ENCODE assay signal across 8 cellular contexts in genomic region chr10:100345570-100346330, GRCh38. TPM values are rescaled to one million over a fixed set of nuclear protein-coding genes. Genes with fewer than 3 reads are reported as not detected.
A peak's percentile ranks its signal among the peaks of the same experiment; 100 is the strongest.
DNase-seq lines count a peak whose midpoint lies in the region; ATAC-seq and TF ChIP-seq lines count a peak whose summit lies in the region.

No MANE protein-coding gene starts in this region.

- H3K36me3 ChIP-seq in heart left ventricle = no peaks in the 10 kb centered on the region
- H3K36me3 ChIP-seq in iPS-15b (ENCODE audit: control insufficient read depth, insufficient read depth, low read length) = peaks cover 27% of the 10 kb centered on the region
- no peaks in the 10 kb centered on the region for H3K36me3 ChIP-seq in stomach smooth muscle (ENCODE audit: control insufficient read depth in 2 of 2, insufficient read depth in 2 of 2, low read length in 2 of 2)

- intact Hi-C loops in heart left ventricle (cut with DNase I) (loop anchor here in 1 of 10 donors (2.0 kb wide), 1 partner anchor 27 kb away; no protein-coding TSS in a partner anchor), Right ventricle myocardium inferior (cut with DNase I) (loop anchor here (2.0 kb wide), 1 partner anchor 25 kb away; no protein-coding TSS in a partner anchor)

- H3K4me3 ChIP-seq in heart left ventricle (peak overlapping the region in 10 of 12 donors; percentile 47 to 73 (median 61)), iPS-15b (ENCODE audit: low read depth, low read length) (peak overlapping the region; percentile 93), stomach smooth muscle (ENCODE audit: low read length in 2 of 2) (peak overlapping the region; percentile 70 to 77)

- DNase-seq in heart left ventricle (no peak), Right ventricle myocardium inferior (ENCODE audit: missing footprints) (no peak), NCI-H446 treated with DMSO at 0.1 percent for 48 hours (lab: John Stamatoyannopoulos, UW) (no peak)
- no peak for DNase-seq in activated CD8-positive, alpha-beta T cell treated with anti-CD3 and anti-CD28 coated beads, Interleukin-2, amount 10 ng/mL, durations not matched to agents 7 days and 5 days
- no peak for DNase-seq in activated CD4-positive, CD25-positive, alpha-beta regulatory T cell treated with anti-CD3 and anti-CD28 coated beads, Interleukin-2, amount 50 U/mL, for 72 hours

- H3K27ac ChIP-seq in heart left ventricle (peak overlapping the region in 1 of 12 donors; percentile 50), stomach smooth muscle (ENCODE audit: low read length) (no peak overlapping the region)

- H3K27me3 Mint-ChIP-seq in activated CD8-positive, alpha-beta T cell treated with anti-CD3 and anti-CD28 coated beads, Interleukin-2, amount 10 ng/mL, durations not matched to agents 7 days and 5 days (ENCODE audit: low read depth) = no peaks in the 10 kb centered on the region

- H3K4me1 Mint-ChIP-seq in activated CD8-positive, alpha-beta T cell treated with anti-CD3 and anti-CD28 coated beads, Interleukin-2, amount 10 ng/mL, durations not matched to agents 7 days and 5 days (ENCODE audit: low read depth) = peaks cover 61% of the 10 kb centered on the region

- H3K36me3 Mint-ChIP-seq in activated CD8-positive, alpha-beta T cell treated with anti-CD3 and anti-CD28 coated beads, Interleukin-2, amount 10 ng/mL, durations not matched to agents 7 days and 5 days (ENCODE audit: low read depth) = peaks cover 33% of the 10 kb centered on the region

- H3K4me3 Mint-ChIP-seq in activated CD8-positive, alpha-beta T cell treated with anti-CD3 and anti-CD28 coated beads, Interleukin-2, amount 10 ng/mL, durations not matched to agents 7 days and 5 days = peak overlapping the region; percentile 96

- peaks cover 0 to 37% (median 0%) of the 10 kb centered on the region in 9 donors for H3K27me3 ChIP-seq in heart left ventricle
- H3K27me3 ChIP-seq in iPS-15b (ENCODE audit: control insufficient read depth, insufficient read depth, low read length) = no peaks in the 10 kb centered on the region
- H3K27me3 ChIP-seq in stomach smooth muscle (ENCODE audit: control insufficient read depth in 1 of 2, insufficient read depth in 2 of 2, low read length in 2 of 2) = peaks cover 26 to 29% of the 10 kb centered on the region in 2 donors

- no peak for TF ChIP-seq CTCF in heart left ventricle (IDR thresholded peaks at IDR 0.05)

- TF ChIP-seq POLR2A in heart left ventricle (IDR thresholded peaks at IDR 0.05) = no peak

- WGBS in heart left ventricle, 4 donors = 41 to 47% (median 45%) methylated on average over 9 of the region's 9 CpGs

- H3K9me3 ChIP-seq in heart left ventricle (no peaks in the 10 kb centered on the region), iPS-15b (ENCODE audit: control insufficient read depth, insufficient read depth, low read length) (no peaks in the 10 kb centered on the region), stomach smooth muscle (ENCODE audit: control insufficient read depth in 2 of 2, low read length in 2 of 2) (no peaks in the 10 kb centered on the region)

- H3K4me1 ChIP-seq in heart left ventricle (peaks cover 0 to 28% (median 11%) of the 10 kb centered on the region in 12 donors), iPS-15b (ENCODE audit: control insufficient read depth, insufficient read depth, low read length) (peaks cover 16% of the 10 kb centered on the region), stomach smooth muscle (ENCODE audit: control insufficient read depth, insufficient read depth, low read length) (peaks cover 22% of the 10 kb centered on the region)

- POLR2A ChIA-PET in activated CD8-positive, alpha-beta T cell treated with anti-CD3 and anti-CD28 coated beads, Interleukin-2, amount 10 ng/mL, durations not matched to agents 7 days and 5 days (lab: Charles Lee) = interaction anchor here (0.8 to 5.8 kb wide), 8 partner anchors 15 to 170 kb away, joined by 3 to 43 read pairs (median 4); partner anchors contain the start of gene PKD2L1

- peak overlapping the region; percentile 80 for H3K27ac Mint-ChIP-seq in activated CD8-positive, alpha-beta T cell treated with anti-CD3 and anti-CD28 coated beads, Interleukin-2, amount 10 ng/mL, durations not matched to agents 7 days and 5 days

- ATAC-seq in heart left ventricle = no peak
- no peak for ATAC-seq in Right ventricle myocardium inferior
- ATAC-seq in activated CD8-positive, alpha-beta T cell treated with anti-CD3 and anti-CD28 coated beads, Interleukin-2, amount 10 ng/mL, durations not matched to agents 7 days and 5 days = no peak
- ATAC-seq in HG02571 (IDR thresholded peaks at IDR 0.05; ENCODE audit: unreplicated experiment) = no peak

- CTCF ChIA-PET in activated CD8-positive, alpha-beta T cell treated with anti-CD3 and anti-CD28 coated beads, Interleukin-2, amount 10 ng/mL, durations not matched to agents 7 days and 5 days (lab: Charles Lee) = interaction anchor here (0.7 to 24.9 kb wide), 13 partner anchors 8 to 189 kb away, joined by 3 to 311 read pairs (median 12); partner anchors contain the start of gene HIF1AN

- no peaks in the 10 kb centered on the region for H3K9me3 Mint-ChIP-seq in activated CD8-positive, alpha-beta T cell treated with anti-CD3 and anti-CD28 coated beads, Interleukin-2, amount 10 ng/mL, durations not matched to agents 7 days and 5 days (ENCODE audit: insufficient read depth)

- H3K9ac ChIP-seq in iPS-15b (ENCODE audit: low read depth, low read length) (no peak overlapping the region), stomach smooth muscle (ENCODE audit: low read length in 2 of 2) (no peak overlapping the region)

RNA-seq across cellular contexts. Expression of gene SCD, which starts 1.3 kb away (rescaled TPM):
- 100 to 1,000 TPM in 1 of 9 donors, 10 to 100 TPM in 2, 1 to 10 TPM in 6; 2.3 to 216 (median 4.9) TPM for total RNA-seq in heart left ventricle
- polyA plus RNA-seq in heart left ventricle = 10 to 100 TPM; 16.8 to 66.9 TPM
- total RNA-seq in Right ventricle myocardium inferior = 53.6 TPM
- total RNA-seq in activated CD8-positive, alpha-beta T cell treated with anti-CD3 and anti-CD28 coated beads, Interleukin-2, amount 10 ng/mL, durations not matched to agents 7 days and 5 days = 100 to 1,000 TPM; 239 to 240 TPM

RNA-seq across cellular contexts. Expression of gene PKD2L1, which starts 15.7 kb away (rescaled TPM):
- total RNA-seq in heart left ventricle (not detected), Right ventricle myocardium inferior (not detected)
- polyA plus RNA-seq in heart left ventricle = not detected
- under 1 TPM; 0.10 to 0.68 TPM for total RNA-seq in activated CD8-positive, alpha-beta T cell treated with anti-CD3 and anti-CD28 coated beads, Interleukin-2, amount 10 ng/mL, durations not matched to agents 7 days and 5 days

RNA-seq across cellular contexts. Expression of gene BLOC1S2, which starts 59.3 kb away (rescaled TPM):
- total RNA-seq in heart left ventricle = 10 to 100 TPM; 14.6 to 32.0 (median 20.8) TPM
- polyA plus RNA-seq in heart left ventricle = 10 to 100 TPM; 23.0 to 43.8 TPM
- 20.9 TPM for total RNA-seq in Right ventricle myocardium inferior
- 10 to 100 TPM; 49.9 to 54.6 TPM for total RNA-seq in activated CD8-positive, alpha-beta T cell treated with anti-CD3 and anti-CD28 coated beads, Interleukin-2, amount 10 ng/mL, durations not matched to agents 7 days and 5 days
